1 cellular context compared by ENCODE assay signal in the genomic region with DNA sequence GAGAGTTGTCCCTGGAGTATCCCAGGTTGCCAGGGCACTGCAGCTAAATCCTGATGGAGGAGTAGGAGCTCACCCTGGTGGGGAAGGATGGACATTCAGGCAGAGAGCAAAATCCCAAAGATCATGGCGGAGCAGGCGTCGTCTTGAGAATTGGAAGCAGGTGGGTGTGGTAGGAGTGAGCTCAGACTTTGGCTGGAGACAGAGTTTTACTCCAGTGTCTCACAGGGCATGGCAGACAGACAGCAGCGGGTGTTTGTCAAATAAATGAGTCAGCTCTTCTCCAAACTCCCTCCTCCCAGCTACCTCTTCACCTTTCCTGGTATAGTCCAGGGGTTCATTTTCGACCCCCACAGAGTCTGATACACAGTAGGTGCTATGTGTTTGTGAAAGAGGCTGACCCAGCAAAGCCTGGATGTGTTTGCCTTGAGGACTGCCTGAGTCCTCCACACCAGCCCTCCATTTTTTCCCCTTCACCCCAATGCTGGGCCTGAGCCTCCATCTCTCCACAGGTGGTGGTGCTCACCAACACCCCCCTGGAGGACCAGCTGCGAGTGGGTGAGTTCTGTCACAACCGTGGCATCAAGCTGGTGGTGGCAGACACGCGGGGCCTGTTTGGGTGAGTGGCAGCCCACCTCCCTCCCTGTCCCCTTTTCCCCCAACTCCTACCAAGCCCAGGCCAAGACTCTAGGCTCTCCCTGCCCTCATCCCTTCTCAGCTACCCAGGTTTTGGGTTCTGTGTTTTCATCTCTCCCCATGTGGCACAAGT.
TF ChIP-seq lines count a peak whose summit lies in the region.

No MANE protein-coding gene starts in this region.

TF ChIP-seq in SK-N-SH treated with all-trans-retinoic acid at 6 μM for 48 hours, 23 proteins besides CTCF, POLR2A, EP300 and RAD21 (continued from another document):
- TF ChIP-seq CREB5 (CRISPR knock-in tag; IDR thresholded peaks at IDR 0.05; ENCODE audit: low read depth), result no peak
- TF ChIP-seq ZNF565 (CRISPR knock-in tag; conservative IDR thresholded peaks at IDR 0.05; ENCODE audit: low read depth), result no peak
- TF ChIP-seq, protein P1, sequence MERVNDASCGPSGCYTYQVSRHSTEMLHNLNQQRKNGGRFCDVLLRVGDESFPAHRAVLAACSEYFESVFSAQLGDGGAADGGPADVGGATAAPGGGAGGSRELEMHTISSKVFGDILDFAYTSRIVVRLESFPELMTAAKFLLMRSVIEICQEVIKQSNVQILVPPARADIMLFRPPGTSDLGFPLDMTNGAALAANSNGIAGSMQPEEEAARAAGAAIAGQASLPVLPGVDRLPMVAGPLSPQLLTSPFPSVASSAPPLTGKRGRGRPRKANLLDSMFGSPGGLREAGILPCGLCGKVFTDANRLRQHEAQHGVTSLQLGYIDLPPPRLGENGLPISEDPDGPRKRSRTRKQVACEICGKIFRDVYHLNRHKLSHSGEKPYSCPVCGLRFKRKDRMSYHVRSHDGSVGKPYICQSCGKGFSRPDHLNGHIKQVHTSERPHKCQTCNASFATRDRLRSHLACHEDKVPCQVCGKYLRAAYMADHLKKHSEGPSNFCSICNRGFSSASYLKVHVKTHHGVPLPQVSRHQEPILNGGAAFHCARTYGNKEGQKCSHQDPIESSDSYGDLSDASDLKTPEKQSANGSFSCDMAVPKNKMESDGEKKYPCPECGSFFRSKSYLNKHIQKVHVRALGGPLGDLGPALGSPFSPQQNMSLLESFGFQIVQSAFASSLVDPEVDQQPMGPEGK (CRISPR knock-in tag; IDR thresholded peaks at IDR 0.05; ENCODE audit: borderline replicate concordance), result no peak
